ENCODE assay signal across 24 cellular contexts in genomic region chr3:15977089-15977488, GRCh38.
DNase-seq lines count a peak whose midpoint lies in the region; FAIRE-seq and TF ChIP-seq lines count a peak whose summit lies in the region.
"Had no signal": no experiment of that assay in that cellular context is flagged by ENCODE, and none has a peak within 500 bp of the region (broad histone marks: within the 10 kb centered on the region; RNA-seq: fewer than 3 reads in every experiment).

No MANE protein-coding gene starts in this region.

- TF ChIP-seq POLR2A in breast epithelium (IDR thresholded peaks at IDR 0.05) (no peak), stomach (IDR thresholded peaks at IDR 0.05) (no peak)

- no peak overlapping the region for H3K4me2 ChIP-seq in keratinocyte (ENCODE audit: control insufficient read depth, extremely low read depth, insufficient read depth, low read depth, low read length)

- H3K9me3 Mint-ChIP-seq in MCF 10A (ENCODE audit: unreplicated experiment): no peaks in the 10 kb centered on the region

- no peaks in the 10 kb centered on the region for H3K79me2 ChIP-seq in keratinocyte (ENCODE audit: control insufficient read depth, insufficient read depth, low read length)

- no peaks in the 10 kb centered on the region for H3K36me3 ChIP-seq in breast epithelium
- H3K36me3 ChIP-seq in adipocyte (ENCODE audit: control insufficient read depth, insufficient read depth, low read length, severe bottlenecking): no peaks in the 10 kb centered on the region
- no peaks in the 10 kb centered on the region for H3K36me3 ChIP-seq in keratinocyte (ENCODE audit: control insufficient read depth in 2 of 2, extremely low read depth in 1 of 2, insufficient read depth in 2 of 2, low read length in 2 of 2)
- H3K36me3 ChIP-seq in stomach: no peaks in the 10 kb centered on the region

- TF ChIP-seq EP300 in stomach (IDR thresholded peaks at IDR 0.05): no peak

- no TSS peak for BruUV-seq in MCF 10A (replicated peaks; lab: Mats Ljungman, UMichigan)

- FAIRE-seq in keratinocyte (lab: Jason Lieb, UNC): no peak
- FAIRE-seq: GM12878, H54, HepG2, K562 had no signal

- CTCF ChIA-PET in MCF 10A (lab: Yijun Ruan, JAX): interaction anchor here (1.0 kb wide), 1 partner anchor 165 kb away, joined by 3 read pairs; no protein-coding TSS in a partner anchor

- no peaks in the 10 kb centered on the region for H3K27me3 Mint-ChIP-seq in MCF 10A (ENCODE audit: insufficient read depth, unreplicated experiment)

- H4K20me1 ChIP-seq in keratinocyte (ENCODE audit: control insufficient read depth, extremely low read depth, insufficient read depth, low read length): no peaks in the 10 kb centered on the region

- H3K4me3 Mint-ChIP-seq in MCF 10A (ENCODE audit: unreplicated experiment): no peak overlapping the region
- H3K4me3 Mint-ChIP-seq: CD4-positive, alpha-beta memory T cell had no signal

- H3K4me1 ChIP-seq in breast epithelium (no peaks in the 10 kb centered on the region), adipocyte (ENCODE audit: control insufficient read depth, insufficient read depth, low read length) (peaks cover under 1% of the 10 kb centered on the region), keratinocyte (ENCODE audit: control insufficient read depth, extremely low read depth, insufficient read depth, low read length) (peaks cover 13% of the 10 kb centered on the region), stomach (no peaks in the 10 kb centered on the region)

- intact Hi-C loops in MCF 10A (cut with micrococcal nuclease) (no loop called here), breast epithelium (cut with DNase I; ENCODE audit: low total_unique reads) (no loop called here), stomach (cut with DNase I; ENCODE audit: low total_unique reads) (no loop called here), posterior vena cava (cut with DNase I) (loop anchor here in 1 of 2 donors (5.0 kb wide), 1 partner anchor 1405 kb away; no protein-coding TSS in a partner anchor)

- TF ChIP-seq CTCF in MCF 10A (IDR thresholded peaks at IDR 0.05; ENCODE audit: unreplicated experiment) (no peak), breast epithelium (IDR thresholded peaks at IDR 0.05) (no peak), keratinocyte (optimal IDR thresholded peaks at IDR 0.05 in 1 of 3, IDR thresholded peaks at IDR 0.05 in 1 of 3, conservative IDR thresholded peaks at IDR 0.05 in 1 of 3; ENCODE audit: extremely low read depth in 1 of 3, insufficient read depth in 2 of 3, low read length in 3 of 3) (no peak), stomach (IDR thresholded peaks at IDR 0.05) (no peak)

- H3K27ac ChIP-seq in breast epithelium: no peak overlapping the region
- H3K27ac ChIP-seq in keratinocyte (ENCODE audit: control insufficient read depth, insufficient read depth, low read length): peak overlapping the region; percentile 33
- H3K27ac ChIP-seq in stomach: no peak overlapping the region
- H3K27ac ChIP-seq: 22Rv1 had no signal

- peaks cover 6% of the 10 kb centered on the region for H3K4me1 Mint-ChIP-seq in MCF 10A (ENCODE audit: insufficient read depth, unreplicated experiment)
- H3K4me1 Mint-ChIP-seq: CD4-positive, alpha-beta memory T cell had no signal

- no peaks in the 10 kb centered on the region for H3K36me3 Mint-ChIP-seq in MCF 10A (ENCODE audit: insufficient read depth, unreplicated experiment)
- H3K36me3 Mint-ChIP-seq: CD4-positive, alpha-beta memory T cell had no signal

- DNase-seq in MCF 10A (ENCODE audit: unreplicated experiment): no peak
- DNase-seq in breast epithelium (ENCODE audit: low spot score in 2 of 2): no peak
- peak; percentile 47 for DNase-seq in adipocyte (ENCODE audit: low read depth)
- no peak for DNase-seq in keratinocyte (ENCODE audit: low read depth, low spot score)
- DNase-seq in 8988T: no peak
- no peak for DNase-seq in stomach
- no peak for DNase-seq in posterior vena cava (ENCODE audit: low spot score)
- no peak for DNase-seq in DMS153 treated with DMSO at 0.1 percent for 48 hours (lab: John Stamatoyannopoulos, UW; ENCODE audit: unreplicated experiment)
- DNase-seq: C1 segment of cervical spinal cord; CD4-positive, alpha-beta memory T cell; COR-L47; EL; GDM1; Kasumi-1; MV-4-11; NCI-H1105; NCI-H1436 treated with DMSO at 0.1 percent for 48 hours; NCI-H187 treated with DMSO at 0.1 percent for 48 hours; NCI-H774 had no signal

- no peak overlapping the region for H2AFZ ChIP-seq in keratinocyte (ENCODE audit: control insufficient read depth, low read length)

- H3K9me3 ChIP-seq in breast epithelium: no peaks in the 10 kb centered on the region
- H3K9me3 ChIP-seq in adipocyte (ENCODE audit: control insufficient read depth, low read length): no peaks in the 10 kb centered on the region
- H3K9me3 ChIP-seq in keratinocyte (ENCODE audit: control insufficient read depth, low read depth, low read length): no peaks in the 10 kb centered on the region
- H3K9me3 ChIP-seq in stomach: peaks cover 0 to 5% (median 0%) of the 10 kb centered on the region in 4 donors

- H3K9me1 ChIP-seq in keratinocyte (ENCODE audit: control insufficient read depth, extremely low read depth, insufficient read depth, low read length): no peaks in the 10 kb centered on the region

- 50 to 78% (median 64%) methylated on average over 1 of the region's 1 CpG for WGBS in stomach, 5 donors

- peak overlapping the region; percentile 31 for H3K27ac Mint-ChIP-seq in MCF 10A (ENCODE audit: low read depth, unreplicated experiment)
- H3K27ac Mint-ChIP-seq: CD4-positive, alpha-beta memory T cell had no signal

- POLR2A ChIA-PET in MCF 10A (lab: Yijun Ruan, JAX): interaction anchor here (0.6 kb wide), 1 partner anchor 52 kb away, joined by 3 read pairs; no protein-coding TSS in a partner anchor

- dilution Hi-C loops in keratinocyte (cut with MboI; ENCODE audit: extremely low pct_ligation_motif_present, low sequenced_read_pairs): no loop called here

- no peaks in the 10 kb centered on the region for H3K27me3 ChIP-seq in breast epithelium
- no peaks in the 10 kb centered on the region for H3K27me3 ChIP-seq in adipocyte (replicated peaks; ENCODE audit: control insufficient read depth, insufficient read depth, low read length)
- no peaks in the 10 kb centered on the region for H3K27me3 ChIP-seq in keratinocyte (ENCODE audit: control insufficient read depth, extremely low read depth, insufficient read depth, low read length)
- no peaks in the 10 kb centered on the region for H3K27me3 ChIP-seq in stomach

- no peak overlapping the region for H3K9ac ChIP-seq in adipocyte (ENCODE audit: low read length)
- no peak overlapping the region for H3K9ac ChIP-seq in keratinocyte (ENCODE audit: control insufficient read depth, extremely low read depth, insufficient read depth, low read length)

- H3K4me3 ChIP-seq in breast epithelium (no peak overlapping the region), adipocyte (ENCODE audit: low read length) (no peak overlapping the region), keratinocyte (ENCODE audit: control insufficient read depth in 2 of 3, extremely low read depth in 1 of 3, insufficient read depth in 2 of 3, low read depth in 1 of 3, low read length in 3 of 3) (no peak overlapping the region), stomach (no peak overlapping the region)
- H3K4me3 ChIP-seq: GM12878, K562 had no signal
